Comparison of ENCODE assay signal across 17 cellular contexts in genomic region chr18:49698596-49699025, GRCh38.
"Had no signal": no experiment of that assay in that cellular context is flagged by ENCODE, and none has a peak within 500 bp of the region (broad histone marks: within the 10 kb centered on the region; RNA-seq: fewer than 3 reads in every experiment).

No MANE protein-coding gene starts in this region.

- ATAC-seq: naive thymus-derived CD8-positive, alpha-beta T cell; stimulated activated naive B cell treated with anti-CD40 and anti-IgM and Interleukin-4, amounts not matched to agents 10 μg/mL and 1 μg/mL and 100 μg/mL, for 72 hours; stimulated activated naive CD8-positive, alpha-beta T cell treated with anti-CD3 and anti-CD28 coated beads, Interleukin-15, amount 100 ng/mL, for 72 hours had no signal

- H3K4me1 ChIP-seq: parathyroid adenoma, spleen, transverse colon had no signal

- H3K9me3 ChIP-seq: mucosa of descending colon, psoas muscle, spleen, thoracic aorta, transverse colon had no signal

- FAIRE-seq: islet of Langerhans had no signal

- H3K27ac ChIP-seq: parathyroid adenoma, psoas muscle, spleen, thoracic aorta, transverse colon had no signal

- DNase-seq: head of caudate nucleus; hippocampal formation; kidney glomerular epithelial cell; mucosa of descending colon; naive thymus-derived CD8-positive, alpha-beta T cell; occipital lobe; spleen; stimulated activated CD4-positive, alpha-beta T cell treated with anti-CD3 and anti-CD28 coated beads, Interleukin-15, amount 100 ng/mL, for 24 hours; stimulated activated CD4-positive, alpha-beta T cell treated with anti-CD3 and anti-CD28 coated beads, Interleukin-1b, Interleukin-23, amount 100 ng/mL, for 48 hours; stimulated activated CD4-positive, alpha-beta T cell treated with anti-CD3 and anti-CD28 coated beads, Interleukin-4, amount 100 ng/mL, for 24 hours; stimulated activated naive B cell treated with anti-CD40 and anti-IgM and Interleukin-4, amounts not matched to agents 10 μg/mL and 1 μg/mL and 100 μg/mL, for 72 hours; stimulated activated naive CD8-positive, alpha-beta T cell treated with anti-CD3 and anti-CD28 coated beads, Interleukin-15, amount 100 ng/mL, for 72 hours; transverse colon had no signal

- H2AFZ ChIP-seq: parathyroid adenoma had no signal

- H3K79me2 ChIP-seq: parathyroid adenoma had no signal

- H3K4me3 ChIP-seq: mucosa of descending colon, psoas muscle, spleen, thoracic aorta, transverse colon had no signal

- H3K9ac ChIP-seq: parathyroid adenoma had no signal

- H3K27me3 ChIP-seq: spleen, transverse colon had no signal

- H3K36me3 ChIP-seq: spleen, thoracic aorta, transverse colon had no signal
